In the genomic region with DNA sequence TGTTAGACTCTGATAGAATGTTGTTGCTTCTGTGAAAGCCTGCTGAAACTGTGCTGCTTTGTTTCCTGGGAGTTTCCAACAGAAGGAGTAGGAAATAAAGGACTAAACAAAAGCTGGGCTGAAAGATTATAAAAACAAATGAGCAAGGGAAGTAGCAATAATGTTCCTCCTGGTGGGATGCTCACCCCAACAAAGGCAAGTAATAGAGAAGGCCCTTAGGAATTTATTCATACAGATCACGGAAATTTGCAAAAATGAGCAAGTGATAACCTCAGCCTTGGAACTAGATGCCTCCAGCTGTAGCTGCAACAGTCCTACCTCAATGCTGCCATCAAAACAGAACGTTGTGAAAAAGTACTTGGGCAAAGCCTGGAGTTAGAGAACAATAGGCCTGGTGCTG, we compare ENCODE assay signal across 17 cellular contexts.
DNase-seq lines count a peak whose midpoint lies in the region; ATAC-seq, FAIRE-seq and TF ChIP-seq lines count a peak whose summit lies in the region.
"Had no signal": no experiment of that assay in that cellular context is flagged by ENCODE, and none has a peak within 500 bp of the region (broad histone marks: within the 10 kb centered on the region; RNA-seq: fewer than 3 reads in every experiment).

No MANE protein-coding gene starts in this region.

- H2AK5ac ChIP-seq in H1 (ENCODE audit: low read depth, low read length): no peak overlapping the region
- no peak overlapping the region for H2AK5ac ChIP-seq in mesendoderm (ENCODE audit: low read length)

- H3K27me3 ChIP-seq in HUES48 (ENCODE audit: control insufficient read depth, insufficient read depth, low read length) (no peaks in the 10 kb centered on the region), H1 (replicated peaks in 1 of 4; ENCODE audit: control insufficient read depth in 3 of 4, extremely low read depth in 1 of 4, insufficient read depth in 3 of 4, low read length in 3 of 4) (no peaks in the 10 kb centered on the region), mesendoderm (ENCODE audit: insufficient read depth, low read length, poor library complexity) (no peaks in the 10 kb centered on the region)
- H3K27me3 ChIP-seq: BE2C had no signal

- ATAC-seq in GM19395 (IDR thresholded peaks at IDR 0.05; ENCODE audit: unreplicated experiment) (no peak), GM21529 (IDR thresholded peaks at IDR 0.05; ENCODE audit: unreplicated experiment) (no peak), HG03442 (IDR thresholded peaks at IDR 0.05; ENCODE audit: unreplicated experiment) (no peak)

- no peak overlapping the region for H4K8ac ChIP-seq in H1 (ENCODE audit: extremely low read depth, insufficient read depth, low read length)
- no peak overlapping the region for H4K8ac ChIP-seq in mesendoderm (ENCODE audit: low read depth, low read length)

- H3K4me2 ChIP-seq in H1 (ENCODE audit: insufficient read depth in 1 of 2, low read depth in 2 of 2, low read length in 2 of 2) (0 out of 4 replicates have a peak overlapping the region, but pooled peaks have one; percentile 18 to 39), mesendoderm (ENCODE audit: low read length) (no peak overlapping the region)
- H3K4me2 ChIP-seq: KMS-11 had no signal

- no peak for TF ChIP-seq EP300 in H1 (IDR thresholded peaks at IDR 0.05; ENCODE audit: borderline replicate concordance in 1 of 2, low read depth in 2 of 2, low read length in 2 of 2)

- no peak overlapping the region; the same call in 1 of the 2 replicates for H2BK20ac ChIP-seq in H1 (ENCODE audit: low read length)

- H3K79me2 ChIP-seq in H1 (ENCODE audit: control insufficient read depth in 1 of 2, insufficient read depth in 2 of 2, low read length in 2 of 2) (no peaks in the 10 kb centered on the region), mesendoderm (ENCODE audit: control insufficient read depth, insufficient read depth, low read length) (no peaks in the 10 kb centered on the region)

- no peak overlapping the region; the same call in 1 of the 2 replicates for H3K18ac ChIP-seq in H1 (ENCODE audit: extremely low read depth, low read length)
- H3K18ac ChIP-seq in mesendoderm (ENCODE audit: low read length): peak overlapping the region; percentile 68

- H4K5ac ChIP-seq in H1 (ENCODE audit: insufficient read length, low read depth, low read length) (no peak overlapping the region), mesendoderm (ENCODE audit: low read length) (no peak overlapping the region)

- H3K23ac ChIP-seq in H1 (ENCODE audit: insufficient read length): no peak overlapping the region
- no peak overlapping the region for H3K23ac ChIP-seq in mesendoderm (ENCODE audit: low read length)

- H2BK15ac ChIP-seq in H1 (ENCODE audit: low read length) (no peak overlapping the region), mesendoderm (replicated peaks; ENCODE audit: low read depth) (no peak overlapping the region)

- H3K9ac ChIP-seq in HUES48 (ENCODE audit: low read depth, low read length) (0 out of 2 replicates have a peak overlapping the region, but pooled peaks have one; percentile 16), H1 (replicated peaks in 1 of 4; ENCODE audit: extremely low read depth in 1 of 4, low read depth in 3 of 4, low read length in 3 of 4) (no peak overlapping the region), mesendoderm (ENCODE audit: low read length) (no peak overlapping the region)
- H3K9ac ChIP-seq: KMS-11 had no signal

- POLR2A ChIA-PET in H1 (lab: Charles Lee; ENCODE audit: partially characterized antibody): no interaction called here

- TF ChIP-seq POLR2A in H1 (IDR thresholded peaks at IDR 0.05; ENCODE audit: control extremely low read depth in 1 of 2, low read depth in 2 of 2, low read length in 2 of 2): no peak

- peak overlapping the region; percentile 93; the same call in 1 of the 2 replicates for H2BK5ac ChIP-seq in H1 (ENCODE audit: low read depth, low read length)
- H2BK5ac ChIP-seq in mesendoderm (ENCODE audit: low read length): no peak overlapping the region

- H3K79me1 ChIP-seq in H1 (ENCODE audit: low read depth, low read length): no peaks in the 10 kb centered on the region
- H3K79me1 ChIP-seq in mesendoderm (ENCODE audit: low read length): no peaks in the 10 kb centered on the region

- H3K56ac ChIP-seq in H1 (replicated peaks; ENCODE audit: insufficient read length, low read depth, low read length) (no peak overlapping the region), mesendoderm (ENCODE audit: low read length) (no peak overlapping the region)

- H2BK120ac ChIP-seq in H1 (replicated peaks; ENCODE audit: low read depth, low read length) (peak overlapping the region; percentile 16), mesendoderm (ENCODE audit: low read depth, low read length) (no peak overlapping the region)

- DNase-seq in H1 (ENCODE audit: low read depth in 1 of 2, low spot score in 2 of 2) (no peak), mesendoderm (no peak), D721Med (ENCODE audit: insufficient read length, low spot score) (no peak)
- DNase-seq: BE2C; CD4-positive, alpha-beta memory T cell; COR-L47; DND-41; GDM1 had no signal

- H3K4me1 ChIP-seq in HUES48 (ENCODE audit: control insufficient read depth, insufficient read depth, low read length) (peaks cover 39% of the 10 kb centered on the region), H1 (replicated peaks in 1 of 4; ENCODE audit: control insufficient read depth in 3 of 4, insufficient read depth in 4 of 4, low read length in 3 of 4) (peaks cover 0 to 11% (median 5%) of the 10 kb centered on the region in 4 experiments; a peak in 4 of 7 replicates), mesendoderm (ENCODE audit: control insufficient read depth, low read depth, low read length) (peaks cover 4% of the 10 kb centered on the region)
- H3K4me1 ChIP-seq: BE2C had no signal

- H3K9me3 ChIP-seq in HUES48 (ENCODE audit: control insufficient read depth, insufficient read depth, low read length) (no peaks in the 10 kb centered on the region), H1 (ENCODE audit: insufficient read depth in 2 of 2, low read depth in 1 of 2, low read length in 1 of 2) (no peaks in the 10 kb centered on the region)
- H3K9me3 ChIP-seq: BE2C had no signal

- H3K14ac ChIP-seq in H1 (ENCODE audit: insufficient read length): no peak overlapping the region

- H3K4ac ChIP-seq in H1 (replicated peaks; ENCODE audit: insufficient read length, low read depth, low read length): no peak overlapping the region
- peak overlapping the region; percentile 31 for H3K4ac ChIP-seq in mesendoderm (ENCODE audit: low read depth, low read length)

- TF ChIP-seq CTCF in H1 (IDR thresholded peaks at IDR 0.05; ENCODE audit: control extremely low read depth in 1 of 3, insufficient read depth in 1 of 3, low read depth in 1 of 3, low read length in 3 of 3): no peak
- TF ChIP-seq CTCF in D721Med (IDR thresholded peaks at IDR 0.05; ENCODE audit: insufficient read depth, missing control alignments): no peak

- no peak for TF ChIP-seq RAD21 in H1 (IDR thresholded peaks at IDR 0.05 in 1 of 2, conservative IDR thresholded peaks at IDR 0.05 in 1 of 2; ENCODE audit: low read depth in 2 of 2, low read length in 2 of 2)

- H4K20me1 ChIP-seq in H1 (replicated peaks in 1 of 2; ENCODE audit: control insufficient read depth in 1 of 2, insufficient read depth in 2 of 2, low read length in 2 of 2): no peaks in the 10 kb centered on the region

- H3K23me2 ChIP-seq in H1 (ENCODE audit: low read depth, low read length): no peaks in the 10 kb centered on the region

- WGBS in H1 (ENCODE audit: extremely low coverage in 1 of 2, insufficient coverage in 1 of 2, insufficient read length in 1 of 2, insufficient replicate concordance in 2 of 2, low coverage in 1 of 2, low lambda C conversion rate in 2 of 2, missing lambda C conversion rate in 1 of 2), 2 experiments: 25% methylated on average over 2 of the region's 2 CpGs; no CpG with 5 or more reads in 1 of the 2 experiments
- WGBS in mesendoderm (ENCODE audit: extremely low coverage, insufficient coverage, low lambda C conversion rate): no CpG with 5 or more reads among the region's 2 CpGs

- 0 out of 2 replicates have a peak overlapping the region, but pooled peaks have one; percentile 20 for H2BK12ac ChIP-seq in H1 (ENCODE audit: low read depth, low read length)

- H4K91ac ChIP-seq in H1 (replicated peaks; ENCODE audit: insufficient read length, low read length): peak overlapping the region; percentile 32

- FAIRE-seq in H1 (lab: Jason Lieb, UNC): no peak
- FAIRE-seq in D721Med (lab: Jason Lieb, UNC): no peak
- FAIRE-seq: A204.1, GM12892 had no signal

- H3K4me3 ChIP-seq in HUES48 (ENCODE audit: low read depth, low read length): no peak overlapping the region
- no peak overlapping the region for H3K4me3 ChIP-seq in H1 (ENCODE audit: extremely low read depth in 1 of 4, insufficient read depth in 2 of 4, low read depth in 3 of 4, low read length in 4 of 4)
- H3K4me3 ChIP-seq in mesendoderm (ENCODE audit: low read length): no peak overlapping the region

- H2AFZ ChIP-seq in H1 (ENCODE audit: low read length): no peak overlapping the region

- CTCF ChIA-PET in H1 (lab: Charles Lee; ENCODE audit: partially characterized antibody): interaction anchor here (2.2 to 2.5 kb wide), 2 partner anchors 47 to 393 kb away, joined by 5 to 8 read pairs; a partner anchor contains a TSS

- peak overlapping the region; percentile 84 for H3K27ac ChIP-seq in HUES48 (ENCODE audit: low read depth, low read length)
- H3K27ac ChIP-seq in H1 (ENCODE audit: low read depth, low read length): no peak overlapping the region
- peak overlapping the region; percentile 16 for H3K27ac ChIP-seq in mesendoderm (ENCODE audit: low read depth, low read length)
- H3K27ac ChIP-seq: C4-2B, HL-60, KMS-11 had no signal

- H3K36me3 ChIP-seq in HUES48 (ENCODE audit: control insufficient read depth, insufficient read depth, low read length) (no peaks in the 10 kb centered on the region), H1 (ENCODE audit: control insufficient read depth in 2 of 4, insufficient read depth in 4 of 4, low read length in 3 of 4) (no peaks in the 10 kb centered on the region; a peak in 1 of 8 replicates), mesendoderm (ENCODE audit: control insufficient read depth, insufficient read depth, low read length) (no peaks in the 10 kb centered on the region)
- H3K36me3 ChIP-seq: BE2C had no signal

TF ChIP-seq in H1, 55 proteins besides CTCF, POLR2A, EP300 and RAD21:
- TF ChIP-seq TEAD4 (IDR thresholded peaks at IDR 0.05; ENCODE audit: low read depth, low read length): no peak
- 0 out of 2 replicates have a peak, but pooled peaks have one; percentile 14 for TF ChIP-seq SP1 (IDR thresholded peaks at IDR 0.05; ENCODE audit: low read depth, low read length)
